Comparison of ENCODE assay signal across 1 cellular context in genomic region chr5:157459715-157460599, GRCh38.
TF ChIP-seq lines count a peak whose summit lies in the region.

TSS of gene NIPAL4 (plus strand) at chr5:157460213. CDS start at chr5:157460321, 108 bp downstream.

TF ChIP-seq in HepG2, 621 proteins besides CTCF, POLR2A, EP300 and RAD21 (continued from another document):
- TF ChIP-seq ZNF687 (CRISPR knock-in tag; IDR thresholded peaks at IDR 0.05) (peak; percentile 33; the same call in 1 of the 2 replicates), ZNF530 (CRISPR knock-in tag; IDR thresholded peaks at IDR 0.05; ENCODE audit: low read depth) (no peak), ZNF460 (CRISPR knock-in tag; IDR thresholded peaks at IDR 0.05; ENCODE audit: borderline replicate concordance) (no peak), RNF2 (conservative IDR thresholded peaks at IDR 0.05; ENCODE audit: low read depth) (no peak), HHEX (CRISPR knock-in tag; IDR thresholded peaks at IDR 0.05) (no peak)
TF ChIP-seq in HepG2: peak in this region for 2.
